29 cellular contexts compared by ENCODE assay signal in genomic region chr10:47241256-47241655, GRCh38. TPM values are rescaled to one million over a fixed set of nuclear protein-coding genes. Genes with fewer than 3 reads are reported as not detected.
DNase-seq lines count a peak whose midpoint lies in the region; ATAC-seq, FAIRE-seq and TF ChIP-seq lines count a peak whose summit lies in the region.
"Had no signal": no experiment of that assay in that cellular context is flagged by ENCODE, and none has a peak within 500 bp of the region (broad histone marks: within the 10 kb centered on the region; RNA-seq: fewer than 3 reads in every experiment).

No MANE protein-coding gene starts in this region.

- H3K27me3 ChIP-seq in H9 (ENCODE audit: insufficient read depth, low read length) (no peaks in the 10 kb centered on the region), K562 (ENCODE audit: control insufficient read depth in 2 of 2, insufficient read depth in 2 of 2, low read length in 2 of 2) (peaks cover 0 to 37% of the 10 kb centered on the region in 2 experiments; a peak in 2 of 5 replicates), vagina (no peaks in the 10 kb centered on the region), sigmoid colon (no peaks in the 10 kb centered on the region)

- H4K5ac ChIP-seq in H9 (ENCODE audit: insufficient read length, low read depth, low read length) = no peak overlapping the region

- H4K91ac ChIP-seq in H9 (ENCODE audit: insufficient read length, low read depth, low read length) = no peak overlapping the region

- ATAC-seq in K562 (no peak), GM21529 (IDR thresholded peaks at IDR 0.05; ENCODE audit: unreplicated experiment) (no peak)
- ATAC-seq: Panc1 had no signal

- peaks cover 2% of the 10 kb centered on the region; the same call in 1 of the 2 replicates for H3K27me3 Mint-ChIP-seq in H9 (ENCODE audit: low read depth)
- H3K27me3 Mint-ChIP-seq: CD4-positive, alpha-beta memory T cell had no signal

- no peak overlapping the region for H2BK120ac ChIP-seq in H9 (ENCODE audit: low read depth, low read length, poor library complexity, severe bottlenecking)

- H3T11ph ChIP-seq in H9 (ENCODE audit: low read length) = no peak overlapping the region

- no TSS peak for BruUV-seq in K562 (replicated peaks; lab: Mats Ljungman, UMichigan)

- H3K18ac ChIP-seq in H9 (ENCODE audit: insufficient read length, low read depth, low read length) = no peak overlapping the region

- H2BK5ac ChIP-seq in H9 (ENCODE audit: insufficient read length, low read length) = no peak overlapping the region

- H3K79me1 ChIP-seq in H9 (ENCODE audit: insufficient read depth, low read depth, low read length, poor library complexity, severe bottlenecking) = no peaks in the 10 kb centered on the region

- H2BK12ac ChIP-seq in H9 (ENCODE audit: insufficient read length, low read depth, low read length) = no peak overlapping the region

- no peak for FAIRE-seq in K562 (lab: Jason Lieb, UNC)
- FAIRE-seq: HTR-8/SVneo had no signal

- no peaks in the 10 kb centered on the region for H3K79me2 ChIP-seq in H9 (ENCODE audit: insufficient read depth, low read length)
- H3K79me2 ChIP-seq in K562 (ENCODE audit: control insufficient read depth, insufficient read depth, low read length) = no peaks in the 10 kb centered on the region

- no peak overlapping the region for H2AFZ ChIP-seq in H9 (ENCODE audit: low read length)
- no peak overlapping the region for H2AFZ ChIP-seq in K562 (ENCODE audit: low read depth, low read length)
- H2AFZ ChIP-seq: GM23248 had no signal

- H3K4me3 ChIP-seq in K562 (no peak overlapping the region), vagina (no peak overlapping the region), sigmoid colon (no peak overlapping the region)
- H3K4me3 ChIP-seq: GM23248, HAP-1, SK-N-MC had no signal

- H3K4me1 ChIP-seq in H9 (ENCODE audit: insufficient read depth, low read length) = no peaks in the 10 kb centered on the region
- no peaks in the 10 kb centered on the region for H3K4me1 ChIP-seq in K562 (replicated peaks in 1 of 2; ENCODE audit: control insufficient read depth in 2 of 2, insufficient read depth in 2 of 2, low read length in 2 of 2)
- no peaks in the 10 kb centered on the region for H3K4me1 ChIP-seq in vagina
- H3K4me1 ChIP-seq in sigmoid colon = no peaks in the 10 kb centered on the region
- H3K4me1 ChIP-seq: Caco-2, HAP-1 had no signal

- CTCF ChIA-PET in K562 (lab: Yijun Ruan, JAX; ENCODE audit: low intra/inter-chr PET ratio) = no interaction called here

- DNase-seq in H9 = peak; percentile 25
- DNase-seq in K562 (ENCODE audit: extremely low read depth in 1 of 4, low spot score in 3 of 4) = no peak
- peak; percentile 34 for DNase-seq in islet precursor cell
- peak; percentile 34 to 61 for DNase-seq in vagina (ENCODE audit: extremely low spot score in 2 of 2)
- no peak for DNase-seq in sigmoid colon
- DNase-seq in mucosa of gallbladder (ENCODE audit: low spot score) = no peak
- DNase-seq: C1 segment of cervical spinal cord; CD4-positive, alpha-beta memory T cell; DMS153; DND-41; GM23248; IMR-90; MM.1S; NCI-H1694; NCI-H2029 treated with DMSO at 0.1 percent for 48 hours; NCI-H2171; NCI-H226; NCI-H510A; NCI-H69; SHP77 treated with DMSO at 0.1 percent for 48 hours; SW 1271 had no signal

- WGBS in H9 (ENCODE audit: extremely low coverage, insufficient read length, low lambda C conversion rate) = no CpG with 5 or more reads among the region's 2 CpGs
- WGBS in K562 (ENCODE audit: insufficient coverage, low coverage, missing lambda C conversion rate) = 0% methylated on average over 2 of the region's 2 CpGs
- 68 to 79% methylated on average over 2 of the region's 2 CpGs for WGBS in sigmoid colon, 2 donors

- no peak overlapping the region for H2BK20ac ChIP-seq in H9 (ENCODE audit: low read depth, low read length, poor library complexity, severe bottlenecking)

- H3K9me3 Mint-ChIP-seq in H9 = no peaks in the 10 kb centered on the region

- TF ChIP-seq RAD21 in K562 (CRISPR knock-in tag; conservative IDR thresholded peaks at IDR 0.05 in 1 of 2, IDR thresholded peaks at IDR 0.05 in 1 of 2) = no peak

- H3K23me2 ChIP-seq in H9 (ENCODE audit: insufficient read length, low read depth, low read length, poor library complexity, severe bottlenecking) = no peaks in the 10 kb centered on the region

- no peak overlapping the region for H3K4me2 ChIP-seq in H9 (ENCODE audit: insufficient read depth, insufficient read length, low read length)
- H3K4me2 ChIP-seq in K562 (ENCODE audit: insufficient read depth, low read length) = no peak overlapping the region
- H3K4me2 ChIP-seq: KMS-11 had no signal

- TF ChIP-seq CTCF in H9 (conservative IDR thresholded peaks at IDR 0.05) (peak; percentile 31; the same call in 2 of the 3 replicates), K562 (IDR thresholded peaks at IDR 0.05 in 2 of 3, conservative IDR thresholded peaks at IDR 0.05 in 1 of 3; ENCODE audit: insufficient read depth in 2 of 3, low read depth in 1 of 3, low read length in 3 of 3) (no peak), vagina (IDR thresholded peaks at IDR 0.05) (no peak), sigmoid colon (IDR thresholded peaks at IDR 0.05) (no peak)

- H3K27ac Mint-ChIP-seq in H9 = no peak overlapping the region
- H3K27ac Mint-ChIP-seq: CD4-positive, alpha-beta memory T cell had no signal

- no peak overlapping the region for H3K14ac ChIP-seq in H9 (ENCODE audit: insufficient read depth, low read length)

- H3K36me3 ChIP-seq in K562 (ENCODE audit: control insufficient read depth, insufficient read depth, low read length) (no peaks in the 10 kb centered on the region), vagina (no peaks in the 10 kb centered on the region), sigmoid colon (no peaks in the 10 kb centered on the region)
- H3K36me3 ChIP-seq: HAP-1 had no signal

- TF ChIP-seq EP300 in K562 (IDR thresholded peaks at IDR 0.05; ENCODE audit: low read length) = no peak
- TF ChIP-seq EP300 in sigmoid colon (IDR thresholded peaks at IDR 0.05) = no peak

- H4K8ac ChIP-seq in H9 (replicated peaks; ENCODE audit: insufficient read length, low read depth, low read length) = no peak overlapping the region

- in situ Hi-C loops in K562 (cut with MboI) = no loop called here

- H3K9ac ChIP-seq in H9 (ENCODE audit: extremely low read depth, insufficient read length, low read length) (no peak overlapping the region), K562 (ENCODE audit: insufficient read depth in 1 of 2, low read depth in 2 of 2, low read length in 2 of 2) (no peak overlapping the region)
- H3K9ac ChIP-seq: GM23248, KMS-11 had no signal

- no peaks in the 10 kb centered on the region for H3K36me3 Mint-ChIP-seq in H9 (ENCODE audit: insufficient read depth in 1 of 3, low read depth in 3 of 3)
- H3K36me3 Mint-ChIP-seq: CD4-positive, alpha-beta memory T cell had no signal

- H3K9me3 ChIP-seq in H9 (ENCODE audit: control insufficient read depth, low read depth, low read length) (no peaks in the 10 kb centered on the region), K562 (replicated peaks; ENCODE audit: control insufficient read depth, insufficient read depth, low read depth, low read length) (no peaks in the 10 kb centered on the region), vagina (no peaks in the 10 kb centered on the region), sigmoid colon (peaks cover 0 to 4% (median 0%) of the 10 kb centered on the region in 4 donors)
- H3K9me3 ChIP-seq: Caco-2, HAP-1 had no signal

- TF ChIP-seq POLR2A in K562 (conservative IDR thresholded peaks at IDR 0.05) = no peak
- no peak for TF ChIP-seq POLR2A in vagina (IDR thresholded peaks at IDR 0.05)
- no peak for TF ChIP-seq POLR2A in sigmoid colon (IDR thresholded peaks at IDR 0.05)

- POLR2A ChIA-PET in K562 (lab: Yijun Ruan, JAX) = no interaction called here

- H3K4ac ChIP-seq in H9 (ENCODE audit: low read depth, low read length) = no peak overlapping the region

- H4K20me1 ChIP-seq in H9 (ENCODE audit: control insufficient read depth, insufficient read depth, insufficient read length) (peaks cover 2% of the 10 kb centered on the region), K562 (replicated peaks; ENCODE audit: control insufficient read depth, insufficient read depth, low read length) (0 out of 2 replicates have a peak, but pooled peaks cover 3% of the 10 kb centered on the region)

- H3K23ac ChIP-seq in H9 (ENCODE audit: insufficient read length, low read depth, low read length) = no peak overlapping the region

- H2AK5ac ChIP-seq in H9 (ENCODE audit: insufficient read length, low read length) = no peak overlapping the region

- H3K27ac ChIP-seq in H9 (ENCODE audit: insufficient read length, low read depth, low read length) (no peak overlapping the region), K562 (ENCODE audit: extremely low read depth, low read depth, low read length) (no peak overlapping the region), vagina (no peak overlapping the region), sigmoid colon (no peak overlapping the region)
- H3K27ac ChIP-seq: GM23248, KMS-11, RWPE1, SK-N-MC had no signal

- H3K9me1 ChIP-seq in K562 (ENCODE audit: control insufficient read depth, insufficient read depth, low read length) = no peaks in the 10 kb centered on the region

- H3K4me1 Mint-ChIP-seq in H9 = peaks cover 7 to 13% of the 10 kb centered on the region in 2 experiments

- no peak overlapping the region for H2BK15ac ChIP-seq in H9 (ENCODE audit: low read depth, low read length)

- no peak overlapping the region for H3K56ac ChIP-seq in H9 (ENCODE audit: insufficient read length, low read depth, low read length)

- H3K4me3 Mint-ChIP-seq in H9 = no peak overlapping the region
- H3K4me3 Mint-ChIP-seq: CD4-positive, alpha-beta memory T cell had no signal

- intact Hi-C loops in K562 (cut with micrococcal nuclease) (no loop called here), vagina (cut with DNase I) (no loop called here), sigmoid colon (cut with DNase I) (no loop called here)

RNA-seq across cellular contexts. Expression of gene GDF10, which starts 58.7 kb away (rescaled TPM):
- total RNA-seq in H9 (2021) (0.20 TPM in 1 of 2 replicates, not detected in the other), K562 (2014; rRNA removed) (not detected in 2 replicates), K562 (2014; rRNA removed; fragmentation: Illumina TruSeq; extraction: Trizol) (not detected in 2 replicates), K562 (2015; rRNA removed; fragmentation: Illumina TruSeq; extraction: Trizol) (not detected in 2 replicates), K562 (2021) (0.11 TPM in 1 of 2 replicates, not detected in the other), vagina (1.7 TPM), sigmoid colon (10 to 100 TPM in 1 of 4 donors, 1 to 10 TPM in 3; 3.8 to 11.9 (median 4.9) TPM), mucosa of gallbladder (0.52 TPM)
- not detected in 2 replicates for total RNA-seq in K562 (2011; cell fraction: chromatin; rRNA removed; ENCODE audit: low replicate concordance)
- not detected in 2 replicates for total RNA-seq in K562 (2011; cell fraction: nucleolus; rRNA removed)
- not detected in 2 replicates for total RNA-seq in K562 (2011; cell fraction: nucleoplasm; rRNA removed)
- polyA plus RNA-seq in K562 (2011; rRNA removed) (not detected in 2 replicates), K562 (2014; fragmentation: Illumina TruSeq; extraction: Trizol) (not detected in 2 replicates), K562 (2014; fragmentation: Nextera tagmentation; extraction: Ambion mirVana) (under 1 TPM; 0.03 to 0.20 TPM), K562 (2014; rRNA removed) (not detected in 2 replicates), sigmoid colon (under 1 TPM in 1 of 3 donors, not detected in 2; 0.67 TPM)
- polyA plus RNA-seq in K562 (2011; cell fraction: cytosol; rRNA removed) = not detected in 2 replicates
- polyA plus RNA-seq in K562 (2011; cell fraction: nucleus; rRNA removed) = not detected in 2 replicates
- 0.03 and 0.19 TPM in 2 replicates for polyA plus RNA-seq in K562 (2012)
- not detected in 2 replicates for polyA minus RNA-seq in K562 (2011; rRNA and poly(A)+ RNA removed)
- not detected in 2 replicates for polyA minus RNA-seq in K562 (2011; cell fraction: cytosol; rRNA and poly(A)+ RNA removed)
- not detected in 2 replicates for polyA minus RNA-seq in K562 (2011; cell fraction: nucleus; rRNA and poly(A)+ RNA removed)
- total RNA-seq: Caco-2, IMR-90 had no signal

Comparison
In these comparisons a context has a peak if more than half of its experiments do, and no peak if none do; other contexts are left out.
1. DNase-seq: peak in H9 (single experiment), islet precursor cell (single experiment) and vagina (2 of 2); none in K562 (0 of 4), sigmoid colon (single experiment) and mucosa of gallbladder (single experiment).